In genomic region chr1:233107716-233108130, GRCh38 we compare ENCODE assay signal across 8 cellular contexts.
DNase-seq lines count a peak whose midpoint lies in the region; ATAC-seq and TF ChIP-seq lines count a peak whose summit lies in the region.
"Not testable (repeated sequence)": the region's sequence is repeated elsewhere in the genome, so short reads cannot be mapped to it uniquely, and the experiment has no call there.

No MANE protein-coding gene starts in this region.

- not testable (repeated sequence) for H3K4me3 Mint-ChIP-seq in endodermal cell

- in situ Hi-C loops in G401 (cut with HindIII; ENCODE audit: low sequenced_read_pairs): not testable (repeated sequence)

- 90 to 99% methylated on average over 2 to 6 of the region's 6 CpGs for WGBS in endodermal cell (ENCODE audit: insufficient coverage in 1 of 2, insufficient read length in 1 of 2), 2 experiments

- H2AFZ ChIP-seq in ACC112 (ENCODE audit: low read length, unreplicated experiment): not testable (repeated sequence)

- peak; percentile 14 for DNase-seq in G401 (ENCODE audit: low spot score)
- peak; percentile 11 for DNase-seq in NCI-H2029 treated with DMSO at 0.1 percent for 48 hours (lab: John Stamatoyannopoulos, UW)
- peak; percentile 53 for DNase-seq in amniotic epithelial cell (ENCODE audit: low read depth)
- DNase-seq in endodermal cell, left lung: not testable (repeated sequence)
- DNase-seq in foreskin keratinocyte: peak; percentile 81 to 91
- peak; percentile 37 for DNase-seq in retinal pigment epithelial cell (ENCODE audit: low read depth)

- H3K27ac Mint-ChIP-seq in endodermal cell: peak overlapping the region; percentile 37

- H3K9me3 ChIP-seq in endodermal cell (ENCODE audit: control insufficient read depth, low read length); left lung: not testable (repeated sequence)

- H3K4me3 ChIP-seq in ACC112 (ENCODE audit: low read depth, low read length); endodermal cell (ENCODE audit: low read length); left lung; retinal pigment epithelial cell (ENCODE audit: low read length): not testable (repeated sequence)

- peaks cover 23% of the 10 kb centered on the region for H3K4me1 Mint-ChIP-seq in endodermal cell

- peak overlapping the region; percentile 39 for H3K27ac ChIP-seq in ACC112 (ENCODE audit: low read depth, low read length)
- not testable (repeated sequence) for H3K27ac ChIP-seq in endodermal cell (ENCODE audit: low read depth, low read length); left lung
- H3K27ac ChIP-seq in foreskin keratinocyte: peak overlapping the region; percentile 55

- not testable (repeated sequence) for H3K9ac ChIP-seq in endodermal cell (ENCODE audit: extremely low read depth, low read length, poor library complexity, severe bottlenecking)

- TF ChIP-seq CTCF in endodermal cell (conservative IDR thresholded peaks at IDR 0.05); foreskin keratinocyte (conservative IDR thresholded peaks at IDR 0.05); left lung (IDR thresholded peaks at IDR 0.05); retinal pigment epithelial cell (conservative IDR thresholded peaks at IDR 0.05; ENCODE audit: low read depth, low read length): not testable (repeated sequence)

- H3K9me3 Mint-ChIP-seq in endodermal cell: not testable (repeated sequence)

- intact Hi-C loops in left lung (cut with DNase I): not testable (repeated sequence)

- H3K27me3 ChIP-seq in ACC112 (ENCODE audit: insufficient read depth, low read length); endodermal cell (ENCODE audit: control insufficient read depth, insufficient read depth, low read length, poor library complexity, severe bottlenecking); foreskin keratinocyte; left lung: not testable (repeated sequence)

- ATAC-seq in foreskin keratinocyte (peak; percentile 74), left lung (peak; percentile 21)

- not testable (repeated sequence) for H3K36me3 ChIP-seq in ACC112 (ENCODE audit: insufficient read depth, low read length); endodermal cell (ENCODE audit: control insufficient read depth, insufficient read depth, low read length); left lung

- H3K4me1 ChIP-seq in ACC112 (ENCODE audit: control insufficient read depth, insufficient read depth, low read length, unreplicated experiment) (peaks cover 33% of the 10 kb centered on the region), foreskin keratinocyte (peaks cover 39% of the 10 kb centered on the region), left lung (peaks cover 4 to 16% of the 10 kb centered on the region in 2 donors)
- H3K4me1 ChIP-seq in endodermal cell (ENCODE audit: control insufficient read depth, insufficient read depth, low read length): not testable (repeated sequence)

- not testable (repeated sequence) for H3K79me2 ChIP-seq in ACC112 (ENCODE audit: control insufficient read depth, insufficient read depth, low read length, unreplicated experiment)

- not testable (repeated sequence) for H3K27me3 Mint-ChIP-seq in endodermal cell (ENCODE audit: insufficient read depth)

- H3K36me3 Mint-ChIP-seq in endodermal cell (ENCODE audit: low read depth): peaks cover 20% of the 10 kb centered on the region
